In genomic region chr14:70662080-70662479, GRCh38 we compare ENCODE assay signal across 11 cellular contexts. TPM values are rescaled to one million over a fixed set of nuclear protein-coding genes. Genes with fewer than 3 reads are reported as not detected.
DNase-seq lines count a peak whose midpoint lies in the region; ATAC-seq and TF ChIP-seq lines count a peak whose summit lies in the region.
"Had no signal": no experiment of that assay in that cellular context is flagged by ENCODE, and none has a peak within 500 bp of the region (broad histone marks: within the 10 kb centered on the region; RNA-seq: fewer than 3 reads in every experiment).

No MANE protein-coding gene starts in this region.

- POLR2A ChIA-PET in PC-3 (lab: Charles Lee; ENCODE audit: unreplicated experiment) = no interaction called here
- POLR2A ChIA-PET in GM10248 (lab: Yijun Ruan, JAX) = no interaction called here

- intact Hi-C loops in PC-3 (cut with micrococcal nuclease) = loop anchor here (5.0 kb wide), 1 partner anchor 50 kb away; no protein-coding TSS in a partner anchor

- no peak overlapping the region for H3K4me2 ChIP-seq in PC-3 (ENCODE audit: low read length)

- no peaks in the 10 kb centered on the region for H3F3A ChIP-seq in PC-3 (ENCODE audit: low read length, unreplicated experiment)

- peaks cover 81% of the 10 kb centered on the region for H3K4me1 Mint-ChIP-seq in activated T-cell treated with anti-CD3 and anti-CD28 coated beads, Interleukin-2, amount 50 U/mL, for 72 hours (ENCODE audit: low read depth)
- H3K4me1 Mint-ChIP-seq in central memory CD8-positive, alpha-beta T cell = peaks cover 55% of the 10 kb centered on the region

- no peaks in the 10 kb centered on the region for H3K79me2 ChIP-seq in PC-3 (ENCODE audit: low read length)

- peak overlapping the region; percentile 66 to 86 for H3K4me3 Mint-ChIP-seq in activated T-cell treated with anti-CD3 and anti-CD28 coated beads, Interleukin-2, amount 50 U/mL, for 72 hours
- no peak overlapping the region for H3K4me3 Mint-ChIP-seq in central memory CD8-positive, alpha-beta T cell
- H3K4me3 Mint-ChIP-seq: mesothelial cell of epicardium had no signal

- peak overlapping the region; percentile 99 for H3K27ac Mint-ChIP-seq in activated T-cell treated with anti-CD3 and anti-CD28 coated beads, Interleukin-2, amount 50 U/mL, for 72 hours
- peak overlapping the region; percentile 56 for H3K27ac Mint-ChIP-seq in central memory CD8-positive, alpha-beta T cell (ENCODE audit: low read depth)
- H3K27ac Mint-ChIP-seq: mesothelial cell of epicardium had no signal

- ATAC-seq in activated T-cell treated with anti-CD3 and anti-CD28 coated beads, Interleukin-2, amount 50 U/mL, for 72 hours (replicated peaks in 1 of 2) = no peak
- ATAC-seq in PC-3 = no peak
- no peak for ATAC-seq in central memory CD8-positive, alpha-beta T cell (replicated peaks; ENCODE audit: extremely low read depth, poor library complexity, severe bottlenecking)

- CTCF ChIA-PET in PC-3 (lab: Charles Lee) = no interaction called here
- CTCF ChIA-PET in GM10248 (lab: Yijun Ruan, JAX) = interaction anchor here (1.4 to 2.3 kb wide), 3 partner anchors 10 to 61 kb away, joined by 3 to 6 read pairs (median 5); partner anchors contain the start of gene TTC9

- peaks cover 0 to 8% of the 10 kb centered on the region in 2 donors for H3K36me3 Mint-ChIP-seq in activated T-cell treated with anti-CD3 and anti-CD28 coated beads, Interleukin-2, amount 50 U/mL, for 72 hours (ENCODE audit: insufficient read depth in 2 of 2)
- peaks cover 6% of the 10 kb centered on the region for H3K36me3 Mint-ChIP-seq in central memory CD8-positive, alpha-beta T cell (ENCODE audit: insufficient read depth)
- H3K36me3 Mint-ChIP-seq: mesothelial cell of epicardium had no signal

- BruUV-seq in PC-3 (replicated peaks; lab: Mats Ljungman, UMichigan) = no TSS peak

- H3K9me3 ChIP-seq in PC-3 (ENCODE audit: low read length) (no peaks in the 10 kb centered on the region), thymus (ENCODE audit: control insufficient read depth) (no peaks in the 10 kb centered on the region)
- H3K9me3 ChIP-seq: tibial artery had no signal

- no peak overlapping the region for H3K9ac ChIP-seq in PC-3 (ENCODE audit: low read length)

- no peaks in the 10 kb centered on the region for H3K9me3 Mint-ChIP-seq in activated T-cell treated with anti-CD3 and anti-CD28 coated beads, Interleukin-2, amount 50 U/mL, for 72 hours
- H3K9me3 Mint-ChIP-seq in central memory CD8-positive, alpha-beta T cell = no peaks in the 10 kb centered on the region
- H3K9me3 Mint-ChIP-seq: mesothelial cell of epicardium had no signal

- H3K4me1 ChIP-seq in PC-3 (ENCODE audit: insufficient read depth, low read length) (peaks cover 27% of the 10 kb centered on the region), thymus (ENCODE audit: control insufficient read depth, insufficient read depth, low read length) (peaks cover 31% of the 10 kb centered on the region)

- H2AFZ ChIP-seq in PC-3 (ENCODE audit: low read length) = no peak overlapping the region

- H3K36me3 ChIP-seq in PC-3 (ENCODE audit: low read depth, low read length) (no peaks in the 10 kb centered on the region), thymus (ENCODE audit: control insufficient read depth, insufficient read depth) (no peaks in the 10 kb centered on the region)
- H3K36me3 ChIP-seq: tibial artery had no signal

- no peaks in the 10 kb centered on the region for H3K27me3 Mint-ChIP-seq in activated T-cell treated with anti-CD3 and anti-CD28 coated beads, Interleukin-2, amount 50 U/mL, for 72 hours (ENCODE audit: low read depth)
- no peaks in the 10 kb centered on the region for H3K27me3 Mint-ChIP-seq in central memory CD8-positive, alpha-beta T cell

- H4K20me1 ChIP-seq in PC-3 (ENCODE audit: low read length) = no peaks in the 10 kb centered on the region

- DNase-seq in activated T-cell treated with anti-CD3 and anti-CD28 coated beads, Interleukin-2, amount 50 U/mL, for 72 hours = no peak
- no peak for DNase-seq in activated T-cell treated with anti-CD3 and anti-CD28 coated beads, Interleukin-2, amount 50 U/mL, for 48 hours
- DNase-seq in PC-3 (peak; percentile 34), GM10248 (ENCODE audit: extremely low spot score) (no peak), GF-D8 (lab: John Stamatoyannopoulos, UW) (no peak), DMS 273 treated with DMSO at 0.1 percent for 48 hours (lab: John Stamatoyannopoulos, UW) (no peak)
- no peak for DNase-seq in central memory CD8-positive, alpha-beta T cell (ENCODE audit: low spot score in 2 of 2)
- DNase-seq: NCI-H526, tibial artery had no signal

- H3K27ac ChIP-seq in PC-3 (ENCODE audit: low read length) = no peak overlapping the region
- peak overlapping the region; percentile 86 for H3K27ac ChIP-seq in thymus (ENCODE audit: low read depth)
- H3K27ac ChIP-seq: tibial artery had no signal

- H3K9me2 ChIP-seq in PC-3 (replicated peaks; ENCODE audit: low read length) = no peaks in the 10 kb centered on the region

- no peak for TF ChIP-seq CTCF in PC-3 (conservative IDR thresholded peaks at IDR 0.05; ENCODE audit: low read depth, low read length)
- no peak for TF ChIP-seq CTCF in GM10248 (IDR thresholded peaks at IDR 0.05; ENCODE audit: control extremely low read depth, extremely low read depth, low read depth, missing control alignments)

- H3K4me3 ChIP-seq in PC-3 (ENCODE audit: low read length) = no peak overlapping the region
- no peak overlapping the region for H3K4me3 ChIP-seq in thymus (ENCODE audit: low read length)
- H3K4me3 ChIP-seq: tibial artery had no signal

- H3K27me3 ChIP-seq in PC-3 (ENCODE audit: low read length) = no peaks in the 10 kb centered on the region
- no peaks in the 10 kb centered on the region for H3K27me3 ChIP-seq in thymus (ENCODE audit: control insufficient read depth, insufficient read depth)
- H3K27me3 ChIP-seq: tibial artery had no signal

RNA-seq across cellular contexts. Expression of gene TTC9, which starts 20.4 kb away (rescaled TPM):
- total RNA-seq in activated T-cell treated with anti-CD3 and anti-CD28 coated beads, Interleukin-2, amount 50 U/mL, for 72 hours = 10 to 100 TPM; 10.5 to 10.9 TPM
- total RNA-seq in PC-3 (2014; rRNA removed) = 3.6 and 4.1 TPM in 2 replicates
- 6.1 TPM for polyA plus RNA-seq in thymus
